Comparison of ENCODE assay signal across 1 cellular context in genomic region chr2:65076345-65076710, GRCh38.
TF ChIP-seq lines count a peak whose summit lies in the region.

No MANE protein-coding gene starts in this region.

TF ChIP-seq in GM12878, 131 proteins besides CTCF, POLR2A, EP300 and RAD21:
- no peak for TF ChIP-seq PAX5 (IDR thresholded peaks at IDR 0.05; ENCODE audit: borderline replicate concordance, low read depth, low read length)
- TF ChIP-seq PBX3 (IDR thresholded peaks at IDR 0.05; ENCODE audit: insufficient replicate concordance, low read depth, low read length), result peak; percentile 34
